ENCODE assay signal across 28 cellular contexts in the genomic region with DNA sequence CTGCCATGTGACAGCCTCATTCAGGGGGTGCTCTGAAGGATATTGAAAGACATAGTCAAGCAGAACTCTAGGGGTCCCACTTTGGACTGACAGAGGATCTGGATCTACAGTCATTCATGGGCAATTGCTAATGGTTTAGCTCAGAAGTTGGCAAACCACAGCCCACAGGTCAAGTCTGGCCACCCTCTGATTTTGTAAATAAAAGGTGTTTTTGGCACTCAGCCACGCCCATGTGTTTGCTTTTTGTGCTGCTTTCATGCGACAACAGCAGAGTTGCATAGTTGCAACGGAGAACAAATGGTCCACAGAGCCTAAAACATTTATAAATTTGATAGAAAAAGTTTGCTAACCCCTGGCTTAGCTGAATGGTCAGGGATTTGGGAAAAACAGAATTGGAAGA.
"Had no signal": no experiment of that assay in that cellular context is flagged by ENCODE, and none has a peak within 500 bp of the region (broad histone marks: within the 10 kb centered on the region; RNA-seq: fewer than 3 reads in every experiment).

No MANE protein-coding gene starts in this region.

- H3K9me3 ChIP-seq: ascending aorta, gastroesophageal sphincter, neutrophil, thoracic aorta had no signal

- H3K4me1 Mint-ChIP-seq: activated CD4-positive, alpha-beta T cell treated with anti-CD3 and anti-CD28 coated beads, Interleukin-2, amount 10 ng/mL, durations not matched to agents 24 days and 14 days; activated naive CD4-positive, alpha-beta T cell treated with anti-CD3 and anti-CD28 coated beads, Interleukin-2, amount 10 ng/mL, durations not matched to agents 7 days and 5 days; activated naive CD8-positive, alpha-beta T cell treated with anti-CD3 and anti-CD28 coated beads, Interleukin-2, amount 10 ng/mL, durations not matched to agents 7 days and 5 days had no signal

- DNase-seq: activated CD4-positive, alpha-beta memory T cell treated with anti-CD3 and anti-CD28 coated beads for 36 hours; activated CD4-positive, alpha-beta T cell treated with anti-CD3 and anti-CD28 coated beads, Interleukin-2, amount 10 ng/mL, durations not matched to agents 24 days and 14 days; activated CD4-positive, CD25-positive, alpha-beta regulatory T cell treated with anti-CD3 and anti-CD28 coated beads, Interleukin-2, amount 50 U/mL, for 72 hours; activated CD8-positive, alpha-beta memory T cell treated with anti-CD3 and anti-CD28 coated beads, Interleukin-2, amount 50 U/mL, for 4 hours; activated effector memory CD4-positive, alpha-beta T cell treated with anti-CD3 and anti-CD28 coated beads, Interleukin-2, amount 50 U/mL, for 16 hours; activated naive CD4-positive, alpha-beta T cell treated with anti-CD3 and anti-CD28 coated beads, Interleukin-2, amount 10 ng/mL, durations not matched to agents 7 days and 5 days; activated naive CD8-positive, alpha-beta T cell treated with anti-CD3 and anti-CD28 coated beads, Interleukin-2, amount 10 ng/mL, durations not matched to agents 7 days and 5 days; activated T-cell treated with anti-CD3 and anti-CD28 coated beads, Interleukin-2, amount 50 U/mL, for 1 hour; cortex of kidney; effector memory CD8-positive, alpha-beta T cell; islet precursor cell; naive B cell; nephron progenitor cell; stimulated activated CD4-positive, alpha-beta T cell treated with anti-CD3 and anti-CD28 coated beads, Interleukin-12 subunit alpha, Interleukin-12 subunit beta, amount 100 ng/mL, for 4 hours; stimulated activated CD4-positive, alpha-beta T cell treated with anti-CD3 and anti-CD28 coated beads, Interleukin-4, amount 100 ng/mL, for 1 hour; stimulated activated naive CD8-positive, alpha-beta T cell treated with anti-CD3 and anti-CD28 coated beads, Interleukin-15, Interleukin-2, amounts not matched to agents 100 U/mL and 50 U/mL, for 24 hours; T1000; trophoblast cell had no signal

- ATAC-seq: effector memory CD8-positive, alpha-beta T cell; gastroesophageal sphincter; sciatic nerve; stimulated activated naive CD8-positive, alpha-beta T cell treated with anti-CD3 and anti-CD28 coated beads, Interleukin-15, Interleukin-2, amounts not matched to agents 100 U/mL and 50 U/mL, for 24 hours had no signal

- H3K27me3 ChIP-seq: ascending aorta, brain microvascular endothelial cell, hepatocyte, neutrophil had no signal

- H3K9me3 Mint-ChIP-seq: activated CD4-positive, alpha-beta memory T cell treated with anti-CD3 and anti-CD28 coated beads for 36 hours; activated CD4-positive, alpha-beta T cell treated with anti-CD3 and anti-CD28 coated beads, Interleukin-2, amount 10 ng/mL, durations not matched to agents 24 days and 14 days; activated naive CD4-positive, alpha-beta T cell treated with anti-CD3 and anti-CD28 coated beads, Interleukin-2, amount 10 ng/mL, durations not matched to agents 7 days and 5 days; activated naive CD8-positive, alpha-beta T cell treated with anti-CD3 and anti-CD28 coated beads, Interleukin-2, amount 10 ng/mL, durations not matched to agents 7 days and 5 days; activated T-helper 1 cell treated with anti-CD3 and anti-CD28 coated beads, Interleukin-12 subunit alpha, Interleukin-12 subunit beta, Interleukin-2, Interleukin-4 antibody, amounts not matched to agents 30 ng/mL and 10 ng/mL and 1 ng/mL, durations not matched to agents 14 hours and 24 hours and 36 hours; effector memory CD8-positive, alpha-beta T cell; naive B cell had no signal

- H3K4me3 Mint-ChIP-seq: activated CD4-positive, alpha-beta memory T cell treated with anti-CD3 and anti-CD28 coated beads for 36 hours; activated CD4-positive, alpha-beta T cell treated with anti-CD3 and anti-CD28 coated beads, Interleukin-2, amount 10 ng/mL, durations not matched to agents 24 days and 14 days; activated naive CD4-positive, alpha-beta T cell treated with anti-CD3 and anti-CD28 coated beads, Interleukin-2, amount 10 ng/mL, durations not matched to agents 7 days and 5 days; activated naive CD8-positive, alpha-beta T cell treated with anti-CD3 and anti-CD28 coated beads, Interleukin-2, amount 10 ng/mL, durations not matched to agents 7 days and 5 days; activated T-helper 1 cell treated with anti-CD3 and anti-CD28 coated beads, Interleukin-12 subunit alpha, Interleukin-12 subunit beta, Interleukin-2, Interleukin-4 antibody, amounts not matched to agents 30 ng/mL and 10 ng/mL and 1 ng/mL, durations not matched to agents 14 hours and 24 hours and 36 hours; effector memory CD8-positive, alpha-beta T cell; mesothelial cell of epicardium; naive B cell; nephron progenitor cell had no signal

- H3K27ac ChIP-seq: ascending aorta, brain microvascular endothelial cell, gastroesophageal sphincter, hepatocyte, neutrophil, skin epidermis, thoracic aorta had no signal

- H3K36me3 Mint-ChIP-seq: activated CD4-positive, alpha-beta memory T cell treated with anti-CD3 and anti-CD28 coated beads for 36 hours; activated naive CD4-positive, alpha-beta T cell treated with anti-CD3 and anti-CD28 coated beads, Interleukin-2, amount 10 ng/mL, durations not matched to agents 7 days and 5 days; activated naive CD8-positive, alpha-beta T cell treated with anti-CD3 and anti-CD28 coated beads, Interleukin-2, amount 10 ng/mL, durations not matched to agents 7 days and 5 days; naive B cell had no signal

- H3K4me3 ChIP-seq: ascending aorta, gastroesophageal sphincter, hepatocyte, skin epidermis, thoracic aorta had no signal

- H3K36me3 ChIP-seq: ascending aorta, brain microvascular endothelial cell, gastroesophageal sphincter, neutrophil, thoracic aorta had no signal

- H3K27ac Mint-ChIP-seq: activated CD4-positive, alpha-beta memory T cell treated with anti-CD3 and anti-CD28 coated beads for 36 hours; activated CD4-positive, alpha-beta T cell treated with anti-CD3 and anti-CD28 coated beads, Interleukin-2, amount 10 ng/mL, durations not matched to agents 24 days and 14 days; activated naive CD4-positive, alpha-beta T cell treated with anti-CD3 and anti-CD28 coated beads, Interleukin-2, amount 10 ng/mL, durations not matched to agents 7 days and 5 days; activated naive CD8-positive, alpha-beta T cell treated with anti-CD3 and anti-CD28 coated beads, Interleukin-2, amount 10 ng/mL, durations not matched to agents 7 days and 5 days; activated T-helper 1 cell treated with anti-CD3 and anti-CD28 coated beads, Interleukin-12 subunit alpha, Interleukin-12 subunit beta, Interleukin-2, Interleukin-4 antibody, amounts not matched to agents 30 ng/mL and 10 ng/mL and 1 ng/mL, durations not matched to agents 14 hours and 24 hours and 36 hours; effector memory CD8-positive, alpha-beta T cell; mesothelial cell of epicardium; naive B cell; nephron progenitor cell had no signal
